Comparison of ENCODE assay signal across 10 cellular contexts in genomic region chr15:29670945-29671307, GRCh38.
DNase-seq lines count a peak whose midpoint lies in the region; ATAC-seq, FAIRE-seq and TF ChIP-seq lines count a peak whose summit lies in the region.
"Had no signal": no experiment of that assay in that cellular context is flagged by ENCODE, and none has a peak within 500 bp of the region (broad histone marks: within the 10 kb centered on the region; RNA-seq: fewer than 3 reads in every experiment).

No MANE protein-coding gene starts in this region.

- no peaks in the 10 kb centered on the region for H3K79me1 ChIP-seq in H9 (ENCODE audit: insufficient read depth, low read depth, low read length, poor library complexity, severe bottlenecking)

- H2AFZ ChIP-seq in HepG2 (ENCODE audit: low read length) (no peak overlapping the region), H9 (ENCODE audit: low read length) (no peak overlapping the region)

- H3K36me3 ChIP-seq in HepG2 (replicated peaks in 1 of 2; ENCODE audit: control insufficient read depth in 1 of 2, insufficient read depth in 2 of 2, low read length in 2 of 2) (no peaks in the 10 kb centered on the region), upper lobe of left lung (no peaks in the 10 kb centered on the region), tibial artery (no peaks in the 10 kb centered on the region)

- H2BK120ac ChIP-seq in H9 (ENCODE audit: low read depth, low read length, poor library complexity, severe bottlenecking): no peak overlapping the region

- DNase-seq in HTR-8/SVneo (ENCODE audit: insufficient read length, low spot score) (peak; percentile 71), cardiac fibroblast (ENCODE audit: low read depth in 2 of 2) (peak; percentile 85 to 95), HepG2 (ENCODE audit: low spot score) (peak; percentile 69), upper lobe of left lung (peak in 1 of 2 donors; percentile 78), SKM-1 (lab: John Stamatoyannopoulos, UW; ENCODE audit: unreplicated experiment) (no peak), tibial artery (no peak), H9 (no peak)
- DNase-seq: midbrain, T-helper 1 cell had no signal

- no peak overlapping the region for H3K23ac ChIP-seq in H9 (ENCODE audit: insufficient read length, low read depth, low read length)

- ATAC-seq in HepG2 (peak; percentile 12; the same call in 2 of the 3 replicates), upper lobe of left lung (ENCODE audit: low FRiP score in 2 of 2) (peak; percentile 48 to 89), HG02623 (IDR thresholded peaks at IDR 0.05; ENCODE audit: unreplicated experiment) (no peak)

- in situ Hi-C loops in HepG2 (cut with HindIII; ENCODE audit: extremely low pct_ligation_motif_present, low pct_unique_long_range_greater_than_20kb): loop anchor here (5.0 to 25.0 kb wide), 2 partner anchors 251 to 391 kb away; no protein-coding TSS in a partner anchor

- WGBS in HepG2 (ENCODE audit: low lambda C conversion rate): 0% methylated on average over 1 of the region's 6 CpGs
- 53 to 63% methylated on average over 4 to 6 of the region's 6 CpGs for WGBS in upper lobe of left lung, 2 donors
- WGBS in H9 (ENCODE audit: extremely low coverage, insufficient read length, low lambda C conversion rate): no CpG with 5 or more reads among the region's 6 CpGs

- H3K27me3 Mint-ChIP-seq in H9 (ENCODE audit: low read depth): peaks cover 3% of the 10 kb centered on the region; the same call in 1 of the 2 replicates

- H3K27ac ChIP-seq in HepG2 (ENCODE audit: extremely low read length, insufficient read depth, low read length) (no peak overlapping the region), upper lobe of left lung (peak overlapping the region; percentile 7 to 72 (median 62)), tibial artery (no peak overlapping the region), H9 (ENCODE audit: insufficient read length, low read depth, low read length) (no peak overlapping the region)

- H3K9ac ChIP-seq in HepG2 (ENCODE audit: insufficient read depth, low read depth, low read length) (no peak overlapping the region), H9 (ENCODE audit: extremely low read depth, insufficient read length, low read length) (no peak overlapping the region)

- H3K27ac Mint-ChIP-seq in H9: peak overlapping the region in 1 of 3 experiments; percentile 63; a peak in 1 of 7 replicates

- peak overlapping the region; percentile 46 for H3K4me2 ChIP-seq in HepG2 (ENCODE audit: low read depth, low read length)
- H3K4me2 ChIP-seq in H9 (ENCODE audit: insufficient read depth, insufficient read length, low read length): no peak overlapping the region

- H3K4me3 ChIP-seq in cardiac fibroblast (replicated peaks in 1 of 2; ENCODE audit: low read depth in 2 of 2, low read length in 2 of 2): no peak overlapping the region
- 0 out of 6 replicates have a peak overlapping the region, but pooled peaks of 1 of the 3 experiments have one; percentile 25 for H3K4me3 ChIP-seq in HepG2 (replicated peaks in 1 of 3; ENCODE audit: insufficient read depth in 1 of 3, low read depth in 2 of 3, low read length in 3 of 3)
- H3K4me3 ChIP-seq in upper lobe of left lung: no peak overlapping the region
- no peak overlapping the region for H3K4me3 ChIP-seq in tibial artery

- no peak overlapping the region for H2BK20ac ChIP-seq in H9 (ENCODE audit: low read depth, low read length, poor library complexity, severe bottlenecking)

- no peak overlapping the region for H3K4ac ChIP-seq in H9 (ENCODE audit: low read depth, low read length)

- H3K9me3 ChIP-seq in HepG2 (ENCODE audit: low read length) (no peaks in the 10 kb centered on the region), upper lobe of left lung (no peaks in the 10 kb centered on the region), tibial artery (no peaks in the 10 kb centered on the region), H9 (ENCODE audit: control insufficient read depth, low read depth, low read length) (no peaks in the 10 kb centered on the region)

- H3K4me1 ChIP-seq in HepG2 (ENCODE audit: insufficient read depth, low read length) (peaks cover 24% of the 10 kb centered on the region), upper lobe of left lung (peaks cover 0 to 28% (median 15%) of the 10 kb centered on the region in 4 donors), tibial artery (peaks cover 0 to 28% (median 11%) of the 10 kb centered on the region in 4 donors), H9 (ENCODE audit: insufficient read depth, low read length) (peaks cover 10% of the 10 kb centered on the region; the same call in 1 of the 2 replicates)

- H3K23me2 ChIP-seq in H9 (ENCODE audit: insufficient read length, low read depth, low read length, poor library complexity, severe bottlenecking): peaks cover 10% of the 10 kb centered on the region

- TF ChIP-seq EP300 in HepG2 (IDR thresholded peaks at IDR 0.05; ENCODE audit: low read depth in 2 of 2, low read length in 2 of 2): no peak
- TF ChIP-seq EP300 in HepG2 (CRISPR knock-in tag; IDR thresholded peaks at IDR 0.05; ENCODE audit: borderline replicate concordance): no peak
- TF ChIP-seq EP300 in upper lobe of left lung (IDR thresholded peaks at IDR 0.05): peak in 1 of 4 donors; percentile 37

- CTCF ChIA-PET in HepG2 (lab: Yijun Ruan, JAX; ENCODE audit: low intra/inter-chr PET ratio, low total read pairs): no interaction called here

- intact Hi-C loops in HepG2 (cut with micrococcal nuclease; ENCODE audit: unreplicated experiment) (no loop called here), tibial artery (cut with DNase I; ENCODE audit: low total_unique reads) (loop anchor here (10.0 kb wide), 1 partner anchor 274 kb away; no protein-coding TSS in a partner anchor)

- H3K27me3 ChIP-seq in HepG2 (ENCODE audit: control insufficient read depth in 1 of 2, insufficient read depth in 2 of 2, low read length in 2 of 2) (peaks cover 0 to 3% of the 10 kb centered on the region in 2 experiments; a peak in 1 of 5 replicates), upper lobe of left lung (no peaks in the 10 kb centered on the region), tibial artery (peaks cover 0 to 4% of the 10 kb centered on the region in 2 donors), H9 (ENCODE audit: insufficient read depth, low read length) (no peaks in the 10 kb centered on the region)

- H3K14ac ChIP-seq in H9 (ENCODE audit: insufficient read depth, low read length): no peak overlapping the region

- POLR2A ChIA-PET in HepG2 (lab: Yijun Ruan, JAX): no interaction called here

- peaks cover 24 to 36% of the 10 kb centered on the region in 2 experiments for H3K4me1 Mint-ChIP-seq in H9

- TF ChIP-seq CTCF in cardiac fibroblast (IDR thresholded peaks at IDR 0.05; ENCODE audit: low read depth, low read length) (no peak), HepG2 (CRISPR knock-in tag; IDR thresholded peaks at IDR 0.05) (no peak), upper lobe of left lung (IDR thresholded peaks at IDR 0.05) (no peak), tibial artery (IDR thresholded peaks at IDR 0.05) (no peak), H9 (conservative IDR thresholded peaks at IDR 0.05) (no peak)

- H4K5ac ChIP-seq in H9 (ENCODE audit: insufficient read length, low read depth, low read length): no peak overlapping the region

- TF ChIP-seq RAD21 in HepG2 (CRISPR knock-in tag; IDR thresholded peaks at IDR 0.05): no peak

- H3K18ac ChIP-seq in H9 (ENCODE audit: insufficient read length, low read depth, low read length): no peak overlapping the region

- no peak overlapping the region for H2BK15ac ChIP-seq in H9 (ENCODE audit: low read depth, low read length)

- TF ChIP-seq POLR2A in HepG2 (IDR thresholded peaks at IDR 0.05; ENCODE audit: insufficient read depth in 1 of 2, low read depth in 2 of 2, low read length in 2 of 2): no peak
- no peak for TF ChIP-seq POLR2A in upper lobe of left lung (IDR thresholded peaks at IDR 0.05)

- no peak overlapping the region for H4K91ac ChIP-seq in H9 (ENCODE audit: insufficient read length, low read depth, low read length)

- H2AK5ac ChIP-seq in H9 (ENCODE audit: insufficient read length, low read length): no peak overlapping the region

- H3K79me2 ChIP-seq in HepG2 (ENCODE audit: insufficient read depth, low read length) (no peaks in the 10 kb centered on the region), H9 (ENCODE audit: insufficient read depth, low read length) (no peaks in the 10 kb centered on the region)

- no peaks in the 10 kb centered on the region for H3K9me3 Mint-ChIP-seq in H9

- H3K56ac ChIP-seq in H9 (ENCODE audit: insufficient read length, low read depth, low read length): no peak overlapping the region

- no peak overlapping the region for H3K4me3 Mint-ChIP-seq in H9

- H2BK5ac ChIP-seq in H9 (ENCODE audit: insufficient read length, low read length): no peak overlapping the region

- no peaks in the 10 kb centered on the region for H4K20me1 ChIP-seq in HepG2 (ENCODE audit: insufficient read depth, low read length)
- H4K20me1 ChIP-seq in H9 (ENCODE audit: control insufficient read depth, insufficient read depth, insufficient read length): no peaks in the 10 kb centered on the region

- no peak overlapping the region for H4K8ac ChIP-seq in H9 (replicated peaks; ENCODE audit: insufficient read length, low read depth, low read length)

- BruUV-seq in HepG2 (replicated peaks; lab: Mats Ljungman, UMichigan): no TSS peak

- no peak overlapping the region for H2BK12ac ChIP-seq in H9 (ENCODE audit: insufficient read length, low read depth, low read length)

- H3K36me3 Mint-ChIP-seq in H9 (ENCODE audit: insufficient read depth in 1 of 3, low read depth in 3 of 3): no peaks in the 10 kb centered on the region

- H3T11ph ChIP-seq in H9 (ENCODE audit: low read length): no peak overlapping the region

- FAIRE-seq in HTR-8/SVneo (lab: Jason Lieb, UNC) (no peak), HepG2 (lab: Jason Lieb, UNC) (peak; percentile 4)

TF ChIP-seq in HepG2, 621 proteins besides CTCF, POLR2A, EP300 and RAD21 (continues in another document):
- TF ChIP-seq ZSCAN9 (CRISPR knock-in tag; IDR thresholded peaks at IDR 0.05; ENCODE audit: borderline replicate concordance): no peak
- no peak for TF ChIP-seq ZFP41 (CRISPR knock-in tag; IDR thresholded peaks at IDR 0.05; ENCODE audit: borderline replicate concordance)
- TF ChIP-seq ZNF383 (CRISPR knock-in tag; IDR thresholded peaks at IDR 0.05; ENCODE audit: borderline replicate concordance): no peak
- no peak for TF ChIP-seq SAFB2 (CRISPR knock-in tag; IDR thresholded peaks at IDR 0.05; ENCODE audit: borderline replicate concordance, low read depth)
- peak; percentile 54 for TF ChIP-seq MNT (IDR thresholded peaks at IDR 0.05)
- no peak for TF ChIP-seq SMARCE1 (IDR thresholded peaks at IDR 0.05; ENCODE audit: borderline replicate concordance)

Comparison
In these comparisons a context has a peak if more than half of its experiments do, and no peak if none do; other contexts are left out.
1. DNase-seq: peak in HTR-8/SVneo (single experiment), cardiac fibroblast (2 of 2) and HepG2 (single experiment); none in SKM-1 (single experiment), tibial artery (0 of 2) and H9 (single experiment).
2. H3K27ac ChIP-seq: peak in upper lobe of left lung (4 of 4); none in HepG2 (single experiment), tibial artery (0 of 2) and H9 (single experiment).